1 cellular context compared by ENCODE assay signal in genomic region chr12:13443028-13443427, GRCh38.
TF ChIP-seq lines count a peak whose summit lies in the region.

No MANE protein-coding gene starts in this region.

TF ChIP-seq in GM23338, 12 proteins besides CTCF, POLR2A, EP300 and RAD21 (continued from another document):
- no peak for TF ChIP-seq REST (IDR thresholded peaks at IDR 0.05; ENCODE audit: unreplicated experiment)
- TF ChIP-seq EZH2phosphoT487 (IDR thresholded peaks at IDR 0.05; ENCODE audit: unreplicated experiment): no peak
- TF ChIP-seq ZNF462 (CRISPR knock-in tag; IDR thresholded peaks at IDR 0.05): no peak
- no peak for TF ChIP-seq EZH2 (IDR thresholded peaks at IDR 0.05; ENCODE audit: low read depth, unreplicated experiment)
